Comparison of ENCODE assay signal across 23 cellular contexts in genomic region chrY:14871996-14872395, GRCh38.
"Had no signal": no experiment of that assay in that cellular context is flagged by ENCODE, and none has a peak within 500 bp of the region (broad histone marks: within the 10 kb centered on the region; RNA-seq: fewer than 3 reads in every experiment).

No MANE protein-coding gene starts in this region.

- ATAC-seq: activated CD8-positive, alpha-beta T cell treated with anti-CD3 and anti-CD28 coated beads for 36 hours; activated naive CD8-positive, alpha-beta T cell treated with anti-CD3 and anti-CD28 coated beads, Interleukin-2, amount 50 U/mL, for 24 hours; activated T-cell treated with anti-CD3 and anti-CD28 coated beads, Interleukin-2, amount 50 U/mL, for 4 hours; gastrocnemius medialis; left cardiac atrium; left ventricle myocardium superior; right lobe of liver; stimulated activated naive CD8-positive, alpha-beta T cell treated with anti-CD3 and anti-CD28 coated beads, Interleukin-15, Interleukin-2, amounts not matched to agents 100 U/mL and 50 U/mL, for 24 hours had no signal

- H3K36me3 ChIP-seq: breast epithelium, esophagus squamous epithelium, gastrocnemius medialis, ovary, right lobe of liver, thoracic aorta, vagina had no signal

- H3K4me3 ChIP-seq: breast epithelium, esophagus squamous epithelium, gastrocnemius medialis, ovary, right lobe of liver, skin epidermis, thoracic aorta, vagina had no signal

- H3K4me1 ChIP-seq: breast epithelium, esophagus squamous epithelium, gastrocnemius medialis, right lobe of liver, vagina had no signal

- H3K9me3 ChIP-seq: breast epithelium, esophagus squamous epithelium, gastrocnemius medialis, ovary, right lobe of liver, thoracic aorta, vagina had no signal

- DNase-seq: activated CD4-positive, alpha-beta T cell treated with anti-CD3 and anti-CD28 coated beads, Interleukin-2, amount 10 ng/mL, durations not matched to agents 24 days and 14 days; activated CD4-positive, CD25-positive, alpha-beta regulatory T cell treated with anti-CD3 and anti-CD28 coated beads, Interleukin-2, amount 50 U/mL, for 72 hours; activated CD8-positive, alpha-beta T cell treated with anti-CD3 and anti-CD28 coated beads for 36 hours; activated naive CD8-positive, alpha-beta T cell treated with anti-CD3 and anti-CD28 coated beads, Interleukin-2, amount 50 U/mL, for 24 hours; activated T-cell treated with anti-CD3 and anti-CD28 coated beads, Interleukin-2, amount 50 U/mL, for 4 hours; dermis blood vessel endothelial cell; effector CD4-positive, alpha-beta T cell; esophagus squamous epithelium; gastrocnemius medialis; glutamatergic neuron; left cardiac atrium; left ventricle myocardium superior; mammary epithelial cell; naive B cell; ovary; right lobe of liver; stimulated activated CD4-positive, alpha-beta T cell treated with anti-CD3 and anti-CD28 coated beads, Interleukin-12 subunit alpha, Interleukin-12 subunit beta, amount 100 ng/mL, for 4 hours; stimulated activated CD4-positive, alpha-beta T cell treated with anti-CD3 and anti-CD28 coated beads, Interleukin-4, amount 100 ng/mL, for 1 hour; stimulated activated naive CD8-positive, alpha-beta T cell treated with anti-CD3 and anti-CD28 coated beads, Interleukin-15, Interleukin-2, amounts not matched to agents 100 U/mL and 50 U/mL, for 24 hours had no signal

- H3K27ac ChIP-seq: breast epithelium, esophagus squamous epithelium, gastrocnemius medialis, ovary, right lobe of liver, skin epidermis, thoracic aorta, vagina had no signal

- H3K27me3 ChIP-seq: breast epithelium, esophagus squamous epithelium, gastrocnemius medialis, ovary, right lobe of liver, vagina had no signal
